In genomic region chrX:3184176-3184930, GRCh38 we compare ENCODE assay signal across 14 cellular contexts.
DNase-seq lines count a peak whose midpoint lies in the region; ATAC-seq and TF ChIP-seq lines count a peak whose summit lies in the region.
"Had no signal": no experiment of that assay in that cellular context is flagged by ENCODE, and none has a peak within 500 bp of the region (broad histone marks: within the 10 kb centered on the region; RNA-seq: fewer than 3 reads in every experiment).

No MANE protein-coding gene starts in this region.

- H2AK5ac ChIP-seq in trophoblast cell (ENCODE audit: low read length) = no peak overlapping the region

- no peak overlapping the region for H3K18ac ChIP-seq in trophoblast cell (ENCODE audit: low read length)

- no peak overlapping the region for H3K14ac ChIP-seq in trophoblast cell (ENCODE audit: low read length)

- H3K27ac Mint-ChIP-seq in T-helper 17 cell (no peak overlapping the region), nephron progenitor cell (no peak overlapping the region)
- H3K27ac Mint-ChIP-seq: dendritic cell treated with granulocyte-macrophage colony-stimulating factor and Interleukin-4, amounts not matched to agents 40 ng/mL and 50 ng/mL, for 4 days had no signal

- no peak overlapping the region for H3K23ac ChIP-seq in trophoblast cell (ENCODE audit: low read length)

- no peak for TF ChIP-seq CTCF in GM10266 (IDR thresholded peaks at IDR 0.05; ENCODE audit: control insufficient read depth, insufficient read depth, low read depth, missing control alignments)
- TF ChIP-seq CTCF in nephron progenitor cell (IDR thresholded peaks at IDR 0.05) = no peak

- H3K4me2 ChIP-seq in trophoblast cell (ENCODE audit: low read length) = no peak overlapping the region

- H4K91ac ChIP-seq in trophoblast cell (ENCODE audit: low read depth, low read length) = no peak overlapping the region

- H3K4me3 Mint-ChIP-seq in T-helper 17 cell (no peak overlapping the region), nephron progenitor cell (no peak overlapping the region)
- H3K4me3 Mint-ChIP-seq: dendritic cell treated with granulocyte-macrophage colony-stimulating factor and Interleukin-4, amounts not matched to agents 40 ng/mL and 50 ng/mL, for 4 days had no signal

- ATAC-seq in T-helper 17 cell = no peak

- WGBS in trophoblast cell (ENCODE audit: extremely low coverage, insufficient coverage, insufficient read length) = no CpG with 5 or more reads among the region's 5 CpGs

- peak overlapping the region; percentile 38; the same call in 1 of the 2 replicates for H3K27ac ChIP-seq in SJCRH30
- peak overlapping the region; percentile 62 for H3K27ac ChIP-seq in trophoblast cell (ENCODE audit: low read depth, low read length)

- H3K27me3 ChIP-seq in SJCRH30 (no peaks in the 10 kb centered on the region), trophoblast cell (ENCODE audit: insufficient read depth, low read length) (no peaks in the 10 kb centered on the region)

- H2AFZ ChIP-seq in trophoblast cell (ENCODE audit: insufficient read depth, low read length, poor library complexity) = no peak overlapping the region

- H3K4me1 Mint-ChIP-seq in T-helper 17 cell = no peaks in the 10 kb centered on the region
- H3K4me1 Mint-ChIP-seq in nephron progenitor cell = no peaks in the 10 kb centered on the region

- no peak overlapping the region for H2BK120ac ChIP-seq in trophoblast cell (ENCODE audit: insufficient read depth, low read length, poor library complexity)

- H3K36me3 ChIP-seq in SJCRH30 (no peaks in the 10 kb centered on the region), trophoblast cell (ENCODE audit: control insufficient read depth in 1 of 2, insufficient read depth in 2 of 2, low read length in 2 of 2) (no peaks in the 10 kb centered on the region)

- H3K36me3 Mint-ChIP-seq in T-helper 17 cell (ENCODE audit: low read depth) = no peaks in the 10 kb centered on the region
- H3K36me3 Mint-ChIP-seq in nephron progenitor cell (ENCODE audit: low read depth) = peaks cover 12% of the 10 kb centered on the region

- H3K27me3 Mint-ChIP-seq in T-helper 17 cell (no peaks in the 10 kb centered on the region), nephron progenitor cell (ENCODE audit: low read depth, poor library complexity) (peaks cover 10% of the 10 kb centered on the region)
- H3K27me3 Mint-ChIP-seq: dendritic cell treated with granulocyte-macrophage colony-stimulating factor and Interleukin-4, amounts not matched to agents 40 ng/mL and 50 ng/mL, for 4 days had no signal

- no peak overlapping the region for H4K8ac ChIP-seq in trophoblast cell (ENCODE audit: low read depth, low read length)

- no peak overlapping the region for H3K4ac ChIP-seq in trophoblast cell (ENCODE audit: low read depth, low read length)

- DNase-seq in AG20443 (ENCODE audit: low spot score) (peak; percentile 48), SJCRH30 (peak in 1 of 2 experiments; percentile 30), fibroblast of peridontal ligament (ENCODE audit: extremely low read depth) (peak; percentile 93), trophoblast cell (peak; percentile 23 to 51), GM10266 (ENCODE audit: extremely low spot score) (no peak), T-helper 17 cell (no peak), nephron progenitor cell (no peak)
- no peak for DNase-seq in activated naive CD4-positive, alpha-beta T cell treated with Interleukin-2 at 50 U/mL for 16 hours
- DNase-seq: activated CD4-positive, CD25-positive, alpha-beta regulatory T cell treated with anti-CD3 and anti-CD28 coated beads, Interleukin-2, amount 50 U/mL, for 72 hours; head of caudate nucleus; mesendoderm; NCI-H345; RPMI8226 had no signal

- H2BK12ac ChIP-seq in trophoblast cell (ENCODE audit: low read length) = no peak overlapping the region

- H2BK5ac ChIP-seq in trophoblast cell (ENCODE audit: low read depth, low read length, poor library complexity) = no peak overlapping the region

- peaks cover 1% of the 10 kb centered on the region for H3K79me1 ChIP-seq in trophoblast cell (ENCODE audit: low read length)

- peaks cover 12% of the 10 kb centered on the region for H3K9me3 Mint-ChIP-seq in nephron progenitor cell
- H3K9me3 Mint-ChIP-seq: dendritic cell treated with granulocyte-macrophage colony-stimulating factor and Interleukin-4, amounts not matched to agents 40 ng/mL and 50 ng/mL, for 4 days had no signal

- H3K9me3 ChIP-seq in SJCRH30 (replicated peaks) (no peaks in the 10 kb centered on the region), trophoblast cell (ENCODE audit: insufficient read depth, low read depth, low read length) (no peaks in the 10 kb centered on the region), T-helper 17 cell (ENCODE audit: control insufficient read depth, low read length, poor library complexity, severe bottlenecking) (no peaks in the 10 kb centered on the region)

- H3K79me2 ChIP-seq in trophoblast cell (ENCODE audit: control insufficient read depth, insufficient read depth, low read length, poor library complexity) = no peaks in the 10 kb centered on the region

- H3K9ac ChIP-seq in trophoblast cell (ENCODE audit: low read length) = no peak overlapping the region

- H3K4me3 ChIP-seq in SJCRH30 = peak overlapping the region; percentile 10; the same call in 1 of the 2 replicates
- no peak overlapping the region for H3K4me3 ChIP-seq in trophoblast cell (ENCODE audit: low read depth, low read length)

- peaks cover 13% of the 10 kb centered on the region for H3K4me1 ChIP-seq in SJCRH30
- peaks cover 0 to 4% of the 10 kb centered on the region in 2 experiments for H3K4me1 ChIP-seq in trophoblast cell (ENCODE audit: control insufficient read depth in 1 of 2, insufficient read depth in 2 of 2, low read length in 2 of 2)

- no peak overlapping the region for H4K12ac ChIP-seq in trophoblast cell (ENCODE audit: low read depth, low read length)

Comparison
In these comparisons a context has a peak if more than half of its experiments do, and no peak if none do; other contexts are left out.
1. DNase-seq: peak in AG20443 (single experiment), fibroblast of peridontal ligament (single experiment) and trophoblast cell (2 of 2); none in GM10266 (single experiment), activated naive CD4-positive, alpha-beta T cell treated with Interleukin-2 at 50 U/mL for 16 hours (single experiment), T-helper 17 cell (0 of 3) and nephron progenitor cell (single experiment).